Comparison of ENCODE assay signal across 8 cellular contexts in the genomic region with DNA sequence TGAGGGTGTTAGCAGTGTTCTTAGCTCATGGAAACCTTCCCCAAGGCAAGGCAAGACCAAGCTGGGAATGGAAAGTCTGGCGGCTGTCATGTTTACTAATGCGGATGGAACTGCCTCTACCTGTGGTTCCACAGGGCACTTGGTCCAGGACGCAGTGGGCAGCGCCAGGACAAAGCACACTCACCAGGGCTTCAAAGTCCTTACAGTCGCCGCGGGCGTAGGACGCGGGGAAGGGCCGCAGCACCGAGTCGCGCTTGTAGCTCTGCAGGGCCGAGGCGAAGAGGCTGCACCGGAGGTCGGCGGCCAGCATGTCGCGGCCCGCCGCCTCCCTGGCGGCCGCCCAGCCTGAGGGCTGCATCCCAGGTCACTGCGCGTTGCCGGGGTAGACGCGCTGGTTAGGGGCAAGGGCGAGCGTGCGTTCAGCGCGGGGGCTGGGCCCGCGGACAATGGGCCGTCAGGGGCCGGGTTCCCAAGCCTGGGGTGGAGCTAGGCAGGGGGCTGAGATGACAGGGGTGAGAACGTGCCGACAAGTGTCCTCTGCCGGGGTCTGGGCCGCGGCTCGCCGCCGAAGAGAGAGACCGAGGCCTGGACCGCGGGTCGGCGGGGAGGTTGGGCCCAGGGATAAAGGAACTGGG. TPM values are rescaled to one million over a fixed set of nuclear protein-coding genes. Genes with fewer than 3 reads are reported as not detected.
DNase-seq lines count a peak whose midpoint lies in the region; ATAC-seq and TF ChIP-seq lines count a peak whose summit lies in the region.

No MANE protein-coding gene starts in this region.

- H3K27me3 ChIP-seq in KMS-11 (ENCODE audit: insufficient read depth, low read depth) (no peaks in the 10 kb centered on the region), right atrium auricular region (no peaks in the 10 kb centered on the region)

- H3K4me3 ChIP-seq in KMS-11 (IDR thresholded peaks at IDR 0.05; ENCODE audit: insufficient read depth, low read depth, low read length) (no peak overlapping the region), right atrium auricular region (peak overlapping the region; percentile 55 to 72)

- peaks cover 11% of the 10 kb centered on the region for H3K36me3 Mint-ChIP-seq in activated naive CD8-positive, alpha-beta T cell treated with anti-CD3 and anti-CD28 coated beads for 36 hours
- H3K36me3 Mint-ChIP-seq in progenitor cell of endocrine pancreas (ENCODE audit: insufficient read depth), result no peaks in the 10 kb centered on the region

- H3K4me1 ChIP-seq in KMS-11 (ENCODE audit: low read depth, poor library complexity, severe bottlenecking), result peaks cover 20% of the 10 kb centered on the region
- H3K4me1 ChIP-seq in right atrium auricular region, result peaks cover 0 to 22% of the 10 kb centered on the region in 2 donors

- peak overlapping the region; percentile 66 for H3K4me2 ChIP-seq in KMS-11

- H3K27ac ChIP-seq in KMS-11, result peak overlapping the region; percentile 64
- H3K27ac ChIP-seq in right atrium auricular region, result peak overlapping the region; percentile 88 to 90

- peak overlapping the region; percentile 67 for H3K9ac ChIP-seq in KMS-11

- H3K9me3 ChIP-seq in right atrium auricular region, result no peaks in the 10 kb centered on the region

- H3K4me1 Mint-ChIP-seq in activated naive CD8-positive, alpha-beta T cell treated with anti-CD3 and anti-CD28 coated beads for 36 hours, result peaks cover 26% of the 10 kb centered on the region
- H3K4me1 Mint-ChIP-seq in progenitor cell of endocrine pancreas (ENCODE audit: low read depth), result peaks cover 18% of the 10 kb centered on the region

- peak overlapping the region; percentile 82 for H3K27ac Mint-ChIP-seq in activated naive CD8-positive, alpha-beta T cell treated with anti-CD3 and anti-CD28 coated beads for 36 hours
- H3K27ac Mint-ChIP-seq in progenitor cell of endocrine pancreas, result peak overlapping the region; percentile 96

- peak; percentile 66 for DNase-seq in NCI-H82 (lab: John Stamatoyannopoulos, UW)
- DNase-seq in NCI-H82 treated with DMSO at 0.1 percent for 48 hours (lab: John Stamatoyannopoulos, UW; ENCODE audit: unreplicated experiment), result no peak
- DNase-seq in activated naive CD8-positive, alpha-beta T cell treated with anti-CD3 and anti-CD28 coated beads for 36 hours, result peak; percentile 43
- DNase-seq in right atrium auricular region (ENCODE audit: low spot score), result no peak
- peak; percentile 33 for DNase-seq in progenitor cell of endocrine pancreas (ENCODE audit: low spot score, unreplicated experiment)
- no peak for DNase-seq in A172 (ENCODE audit: low spot score)

- no peaks in the 10 kb centered on the region for H3K27me3 Mint-ChIP-seq in activated naive CD8-positive, alpha-beta T cell treated with anti-CD3 and anti-CD28 coated beads for 36 hours
- no peaks in the 10 kb centered on the region for H3K27me3 Mint-ChIP-seq in progenitor cell of endocrine pancreas

- no peaks in the 10 kb centered on the region for H4K20me1 ChIP-seq in KMS-11 (ENCODE audit: insufficient read depth)

- no peaks in the 10 kb centered on the region for H3K9me3 Mint-ChIP-seq in activated naive CD8-positive, alpha-beta T cell treated with anti-CD3 and anti-CD28 coated beads for 36 hours
- H3K9me3 Mint-ChIP-seq in progenitor cell of endocrine pancreas (ENCODE audit: low read depth), result no peaks in the 10 kb centered on the region

- H2AFZ ChIP-seq in KMS-11 (ENCODE audit: low read depth), result peak overlapping the region; percentile 97

- H3K4me3 Mint-ChIP-seq in activated naive CD8-positive, alpha-beta T cell treated with anti-CD3 and anti-CD28 coated beads for 36 hours, result peak overlapping the region; percentile 85
- peak overlapping the region; percentile 80 for H3K4me3 Mint-ChIP-seq in progenitor cell of endocrine pancreas (ENCODE audit: low read depth)

- H3K36me3 ChIP-seq in KMS-11 (ENCODE audit: insufficient read depth) (no peaks in the 10 kb centered on the region), right atrium auricular region (no peaks in the 10 kb centered on the region)

- no peak for TF ChIP-seq CTCF in KMS-11 (conservative IDR thresholded peaks at IDR 0.05; ENCODE audit: low read depth, low read length)
- TF ChIP-seq CTCF in right atrium auricular region (IDR thresholded peaks at IDR 0.05), result no peak
- no peak for TF ChIP-seq CTCF in progenitor cell of endocrine pancreas (IDR thresholded peaks at IDR 0.05; ENCODE audit: unreplicated experiment)

- peak; percentile 18 for ATAC-seq in GM21737 (IDR thresholded peaks at IDR 0.05; ENCODE audit: unreplicated experiment)

- no peaks in the 10 kb centered on the region for H3K79me2 ChIP-seq in KMS-11 (ENCODE audit: insufficient read depth, low read depth)

RNA-seq across cellular contexts. Expression of a gene that starts 0.5 kb away (rescaled TPM):
- 10 to 100 TPM; 15.5 to 16.4 TPM for total RNA-seq in activated naive CD8-positive, alpha-beta T cell treated with anti-CD3 and anti-CD28 coated beads for 36 hours
- total RNA-seq in right atrium auricular region, result 1 to 10 TPM; 5.2 to 5.8 TPM
- 10.5 and 12.6 TPM in 2 replicates for total RNA-seq in progenitor cell of endocrine pancreas
- 5.6 and 10.0 TPM in 2 replicates for total RNA-seq in A172 (2014; rRNA removed; shearing (Covaris generic))

RNA-seq across cellular contexts. Expression of a gene that starts 9.7 kb away (rescaled TPM):
- total RNA-seq in activated naive CD8-positive, alpha-beta T cell treated with anti-CD3 and anti-CD28 coated beads for 36 hours, result not detected
- total RNA-seq in right atrium auricular region (not detected), progenitor cell of endocrine pancreas (not detected in 2 replicates)
- not detected in 2 replicates for total RNA-seq in A172 (2014; rRNA removed; shearing (Covaris generic))

RNA-seq across cellular contexts. Expression of a gene that starts 18.3 kb away (rescaled TPM):
- 10 to 100 TPM in 1 of 2 experiments, not detected in 1; 11.6 TPM for total RNA-seq in activated naive CD8-positive, alpha-beta T cell treated with anti-CD3 and anti-CD28 coated beads for 36 hours
- total RNA-seq in right atrium auricular region (not detected), progenitor cell of endocrine pancreas (41.3 and 48.7 TPM in 2 replicates)
- total RNA-seq in A172 (2014; rRNA removed; shearing (Covaris generic)), result not detected in 2 replicates

Comparison
In these comparisons a context has a peak if more than half of its experiments do, and no peak if none do; other contexts are left out.
1. DNase-seq: peak in NCI-H82 (single experiment), activated naive CD8-positive, alpha-beta T cell treated with anti-CD3 and anti-CD28 coated beads for 36 hours (single experiment) and progenitor cell of endocrine pancreas (single experiment); none in NCI-H82 treated with DMSO at 0.1 percent for 48 hours (single experiment), right atrium auricular region (single experiment) and A172 (single experiment).